Comparison of ENCODE assay signal across 19 cellular contexts in the genomic region with DNA sequence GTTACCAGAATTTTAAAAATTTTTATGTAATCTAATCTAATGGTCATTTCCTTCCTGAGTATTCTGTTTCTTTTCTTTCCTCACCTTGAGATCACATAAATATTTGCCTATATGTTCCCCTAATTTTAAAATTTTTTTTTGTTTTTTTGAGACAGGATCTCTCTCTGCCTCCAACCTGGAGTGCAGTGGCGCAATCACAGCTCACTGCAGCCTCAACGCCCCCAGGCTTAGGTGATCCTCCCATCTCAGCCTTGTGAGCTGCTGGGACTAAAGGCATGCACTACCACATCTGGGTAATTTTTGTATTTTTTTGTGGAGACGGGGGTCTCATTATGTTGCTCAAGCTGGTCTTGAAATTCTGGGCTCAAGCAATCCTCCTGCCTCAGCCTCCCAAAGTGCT.
"Had no signal": no experiment of that assay in that cellular context is flagged by ENCODE, and none has a peak within 500 bp of the region (broad histone marks: within the 10 kb centered on the region; RNA-seq: fewer than 3 reads in every experiment).

No MANE protein-coding gene starts in this region.

- H3K4me3 ChIP-seq: gastroesophageal sphincter, pancreas, suprapubic skin, thyroid gland had no signal

- H3K27ac ChIP-seq: esophagus squamous epithelium, gastroesophageal sphincter, left ventricle myocardium inferior, lower lobe of right lung, pancreas, suprapubic skin, thyroid gland, upper lobe of left lung, uterus had no signal

- H3K9me3 ChIP-seq: esophagus squamous epithelium, gastroesophageal sphincter, left ventricle myocardium inferior, lower lobe of right lung, pancreas, suprapubic skin, thyroid gland, upper lobe of left lung, uterus had no signal

- H3K27me3 ChIP-seq: pancreas, thyroid gland had no signal

- DNase-seq: effector memory CD8-positive, alpha-beta T cell; esophagus squamous epithelium; glutamatergic neuron; kidney; left cardiac atrium; left ventricle myocardium inferior; lower lobe of right lung; occipital lobe; pancreas; right cardiac atrium; stimulated activated CD4-positive, alpha-beta T cell treated with anti-CD3 and anti-CD28 coated beads, Interleukin-2, amount 100 ng/mL, for 48 hours; stimulated activated CD8-positive, alpha-beta memory T cell treated with anti-CD3 and anti-CD28 coated beads, Interleukin-4, amount 100 ng/mL, for 48 hours; stimulated activated naive CD8-positive, alpha-beta T cell treated with anti-CD3 and anti-CD28 coated beads, Interleukin-15, Interleukin-2, amounts not matched to agents 100 U/mL and 50 U/mL, for 24 hours; thyroid gland; upper lobe of left lung; uterus had no signal

- H3K4me1 ChIP-seq: pancreas, thyroid gland, uterus had no signal

- FAIRE-seq: kidney had no signal

- H3K36me3 ChIP-seq: esophagus squamous epithelium, gastroesophageal sphincter, left ventricle myocardium inferior, lower lobe of right lung, pancreas, suprapubic skin, thyroid gland, upper lobe of left lung, uterus had no signal

- ATAC-seq: gastroesophageal sphincter; left cardiac atrium; lower lobe of right lung; right cardiac atrium; stimulated activated effector memory CD8-positive, alpha-beta T cell treated with anti-CD3 and anti-CD28 coated beads, Interleukin-12 subunit alpha, Interleukin-12 subunit beta, amount 100 ng/mL, for 72 hours; stimulated activated naive CD8-positive, alpha-beta T cell treated with anti-CD3 and anti-CD28 coated beads, Interleukin-15, Interleukin-2, amounts not matched to agents 100 U/mL and 50 U/mL, for 24 hours had no signal
